1 cellular context compared by ENCODE assay signal in the genomic region with DNA sequence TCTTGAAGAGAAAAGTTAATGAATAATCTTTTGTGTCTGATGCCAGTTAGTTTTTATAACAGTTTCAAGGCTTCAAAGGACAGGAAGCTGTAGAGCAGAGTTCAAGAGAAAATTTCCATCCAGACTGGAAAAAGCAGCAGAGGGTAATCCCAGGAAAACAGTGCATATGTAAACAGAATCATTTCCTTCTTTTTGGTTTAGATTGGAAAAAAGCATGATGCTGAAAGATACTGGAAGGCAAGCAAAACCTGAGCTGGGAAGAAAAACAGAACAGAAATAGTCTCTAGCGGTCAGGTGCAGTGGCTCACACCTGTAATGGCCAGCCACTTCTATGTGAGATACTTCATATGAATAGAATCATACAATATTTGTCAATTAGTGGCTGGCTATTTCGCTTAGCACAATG.
A peak's percentile ranks its signal among the peaks of the same experiment; 100 is the strongest.
TF ChIP-seq lines count a peak whose summit lies in the region.

No MANE protein-coding gene starts in this region.

TF ChIP-seq in HepG2, 621 proteins besides CTCF, POLR2A, EP300 and RAD21 (continued from another document and continues in another):
- TF ChIP-seq GATAD1 (CRISPR knock-in tag; IDR thresholded peaks at IDR 0.05) (peak; percentile 36; the same call in 1 of the 2 replicates), ZFP1 (CRISPR knock-in tag; IDR thresholded peaks at IDR 0.05) (0 out of 2 replicates have a peak, but pooled peaks have one; percentile 33), SNAPC2 (CRISPR knock-in tag; IDR thresholded peaks at IDR 0.05) (0 out of 2 replicates have a peak, but pooled peaks have one; percentile 40), SALL1 (CRISPR knock-in tag; IDR thresholded peaks at IDR 0.05) (peak; percentile 23; the same call in 1 of the 2 replicates), ATF1 (CRISPR knock-in tag; IDR thresholded peaks at IDR 0.05) (peak; percentile 67; the same call in 1 of the 2 replicates), MAZ (IDR thresholded peaks at IDR 0.05; ENCODE audit: borderline replicate concordance, low read depth, low read length) (no peak), MAZ (CRISPR knock-in tag; IDR thresholded peaks at IDR 0.05; ENCODE audit: low read depth) (no peak), FOXA3 (CRISPR knock-in tag; IDR thresholded peaks at IDR 0.05) (peak; percentile 96), PITX1 (CRISPR knock-in tag; IDR thresholded peaks at IDR 0.05) (peak; percentile 97), TOE1 (CRISPR knock-in tag; IDR thresholded peaks at IDR 0.05) (0 out of 2 replicates have a peak, but pooled peaks have one; percentile 34), SKI (IDR thresholded peaks at IDR 0.05; ENCODE audit: partially characterized antibody) (peak; percentile 72), ZNF605 (CRISPR knock-in tag; IDR thresholded peaks at IDR 0.05) (no peak), MIXL1 (CRISPR knock-in tag; IDR thresholded peaks at IDR 0.05) (peak; percentile 86), PPARG (CRISPR knock-in tag; conservative IDR thresholded peaks at IDR 0.05) (peak; percentile 98), MEF2D (CRISPR knock-in tag; IDR thresholded peaks at IDR 0.05) (peak; percentile 86; the same call in 1 of the 2 replicates), SIN3A (IDR thresholded peaks at IDR 0.05; ENCODE audit: borderline replicate concordance, low read depth, low read length) (no peak), SIX1 (CRISPR knock-in tag; IDR thresholded peaks at IDR 0.05; ENCODE audit: borderline replicate concordance) (peak; percentile 71; the same call in 1 of the 2 replicates), SOX6 (IDR thresholded peaks at IDR 0.05) (no peak), SOX6 (CRISPR knock-in tag; IDR thresholded peaks at IDR 0.05) (peak; percentile 91), ZKSCAN8 (CRISPR knock-in tag; IDR thresholded peaks at IDR 0.05; ENCODE audit: borderline replicate concordance) (peak; percentile 79; the same call in 1 of the 2 replicates), SOX13 (IDR thresholded peaks at IDR 0.05) (no peak), SOX13 (CRISPR knock-in tag; conservative IDR thresholded peaks at IDR 0.05 in 1 of 2, IDR thresholded peaks at IDR 0.05 in 1 of 2) (peak in 1 of 2 experiments; percentile 87; a peak in 2 of 4 replicates), THAP11 (CRISPR knock-in tag; IDR thresholded peaks at IDR 0.05) (peak; percentile 77), YEATS2 (CRISPR knock-in tag; IDR thresholded peaks at IDR 0.05; ENCODE audit: borderline replicate concordance) (peak; percentile 34; the same call in 1 of the 2 replicates), ZNF670 (CRISPR knock-in tag; IDR thresholded peaks at IDR 0.05; ENCODE audit: borderline replicate concordance) (peak; percentile 42; the same call in 1 of the 2 replicates), KDM3A (CRISPR knock-in tag; IDR thresholded peaks at IDR 0.05; ENCODE audit: low read depth) (peak; percentile 59; the same call in 1 of the 2 replicates), FOXA1 (IDR thresholded peaks at IDR 0.05) (peak; percentile 47; the same call in 1 of the 2 replicates), FOXA1 (CRISPR knock-in tag; IDR thresholded peaks at IDR 0.05) (peak; percentile 90), BCL6 (CRISPR knock-in tag; IDR thresholded peaks at IDR 0.05) (peak; percentile 93), ZSCAN9 (CRISPR knock-in tag; IDR thresholded peaks at IDR 0.05; ENCODE audit: borderline replicate concordance) (0 out of 2 replicates have a peak, but pooled peaks have one; percentile 82), ELF3 (CRISPR knock-in tag; IDR thresholded peaks at IDR 0.05) (peak; percentile 99), ETV5 (CRISPR knock-in tag; IDR thresholded peaks at IDR 0.05; ENCODE audit: borderline replicate concordance) (peak; percentile 97), MXD4 (CRISPR knock-in tag; IDR thresholded peaks at IDR 0.05) (no peak), ZNF335 (CRISPR knock-in tag; IDR thresholded peaks at IDR 0.05) (no peak), KDM6A (CRISPR knock-in tag; IDR thresholded peaks at IDR 0.05; ENCODE audit: low read depth) (peak; percentile 92), ERF (CRISPR knock-in tag; IDR thresholded peaks at IDR 0.05) (peak; percentile 92)
- TF ChIP-seq, protein P1, sequence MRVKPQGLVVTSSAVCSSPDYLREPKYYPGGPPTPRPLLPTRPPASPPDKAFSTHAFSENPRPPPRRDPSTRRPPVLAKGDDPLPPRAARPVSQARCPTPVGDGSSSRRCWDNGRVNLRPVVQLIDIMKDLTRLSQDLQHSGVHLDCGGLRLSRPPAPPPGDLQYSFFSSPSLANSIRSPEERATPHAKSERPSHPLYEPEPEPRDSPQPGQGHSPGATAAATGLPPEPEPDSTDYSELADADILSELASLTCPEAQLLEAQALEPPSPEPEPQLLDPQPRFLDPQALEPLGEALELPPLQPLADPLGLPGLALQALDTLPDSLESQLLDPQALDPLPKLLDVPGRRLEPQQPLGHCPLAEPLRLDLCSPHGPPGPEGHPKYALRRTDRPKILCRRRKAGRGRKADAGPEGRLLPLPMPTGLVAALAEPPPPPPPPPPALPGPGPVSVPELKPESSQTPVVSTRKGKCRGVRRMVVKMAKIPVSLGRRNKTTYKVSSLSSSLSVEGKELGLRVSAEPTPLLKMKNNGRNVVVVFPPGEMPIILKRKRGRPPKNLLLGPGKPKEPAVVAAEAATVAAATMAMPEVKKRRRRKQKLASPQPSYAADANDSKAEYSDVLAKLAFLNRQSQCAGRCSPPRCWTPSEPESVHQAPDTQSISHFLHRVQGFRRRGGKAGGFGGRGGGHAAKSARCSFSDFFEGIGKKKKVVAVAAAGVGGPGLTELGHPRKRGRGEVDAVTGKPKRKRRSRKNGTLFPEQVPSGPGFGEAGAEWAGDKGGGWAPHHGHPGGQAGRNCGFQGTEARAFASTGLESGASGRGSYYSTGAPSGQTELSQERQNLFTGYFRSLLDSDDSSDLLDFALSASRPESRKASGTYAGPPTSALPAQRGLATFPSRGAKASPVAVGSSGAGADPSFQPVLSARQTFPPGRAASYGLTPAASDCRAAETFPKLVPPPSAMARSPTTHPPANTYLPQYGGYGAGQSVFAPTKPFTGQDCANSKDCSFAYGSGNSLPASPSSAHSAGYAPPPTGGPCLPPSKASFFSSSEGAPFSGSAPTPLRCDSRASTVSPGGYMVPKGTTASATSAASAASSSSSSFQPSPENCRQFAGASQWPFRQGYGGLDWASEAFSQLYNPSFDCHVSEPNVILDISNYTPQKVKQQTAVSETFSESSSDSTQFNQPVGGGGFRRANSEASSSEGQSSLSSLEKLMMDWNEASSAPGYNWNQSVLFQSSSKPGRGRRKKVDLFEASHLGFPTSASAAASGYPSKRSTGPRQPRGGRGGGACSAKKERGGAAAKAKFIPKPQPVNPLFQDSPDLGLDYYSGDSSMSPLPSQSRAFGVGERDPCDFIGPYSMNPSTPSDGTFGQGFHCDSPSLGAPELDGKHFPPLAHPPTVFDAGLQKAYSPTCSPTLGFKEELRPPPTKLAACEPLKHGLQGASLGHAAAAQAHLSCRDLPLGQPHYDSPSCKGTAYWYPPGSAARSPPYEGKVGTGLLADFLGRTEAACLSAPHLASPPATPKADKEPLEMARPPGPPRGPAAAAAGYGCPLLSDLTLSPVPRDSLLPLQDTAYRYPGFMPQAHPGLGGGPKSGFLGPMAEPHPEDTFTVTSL (CRISPR knock-in tag; IDR thresholded peaks at IDR 0.05; ENCODE audit: borderline replicate concordance) = peak; percentile 97; the same call in 1 of the 2 replicates
- TF ChIP-seq, protein P2, sequence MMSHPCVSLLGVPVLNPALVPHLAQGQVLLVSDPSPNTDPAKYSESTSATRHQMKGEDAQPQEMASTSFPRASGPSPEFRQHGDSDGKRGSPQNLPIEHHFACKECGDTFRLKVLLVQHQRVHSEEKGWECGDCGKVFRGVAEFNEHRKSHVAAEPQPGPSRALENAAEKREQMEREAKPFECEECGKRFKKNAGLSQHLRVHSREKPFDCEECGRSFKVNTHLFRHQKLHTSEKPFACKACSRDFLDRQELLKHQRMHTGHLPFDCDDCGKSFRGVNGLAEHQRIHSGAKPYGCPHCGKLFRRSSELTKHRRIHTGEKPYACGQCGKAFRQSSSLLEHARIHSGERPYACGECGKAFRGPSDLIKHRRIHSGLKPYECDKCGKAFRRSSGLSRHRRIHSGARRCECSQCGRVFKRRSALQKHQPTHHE (CRISPR knock-in tag; IDR thresholded peaks at IDR 0.05; ENCODE audit: borderline replicate concordance) = peak; percentile 30; the same call in 1 of the 2 replicates
- TF ChIP-seq, protein P3, sequence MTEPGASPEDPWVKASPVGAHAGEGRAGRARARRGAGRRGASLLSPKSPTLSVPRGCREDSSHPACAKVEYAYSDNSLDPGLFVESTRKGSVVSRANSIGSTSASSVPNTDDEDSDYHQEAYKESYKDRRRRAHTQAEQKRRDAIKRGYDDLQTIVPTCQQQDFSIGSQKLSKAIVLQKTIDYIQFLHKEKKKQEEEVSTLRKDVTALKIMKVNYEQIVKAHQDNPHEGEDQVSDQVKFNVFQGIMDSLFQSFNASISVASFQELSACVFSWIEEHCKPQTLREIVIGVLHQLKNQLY (CRISPR knock-in tag; IDR thresholded peaks at IDR 0.05) = peak; percentile 81
- TF ChIP-seq, protein P4, sequence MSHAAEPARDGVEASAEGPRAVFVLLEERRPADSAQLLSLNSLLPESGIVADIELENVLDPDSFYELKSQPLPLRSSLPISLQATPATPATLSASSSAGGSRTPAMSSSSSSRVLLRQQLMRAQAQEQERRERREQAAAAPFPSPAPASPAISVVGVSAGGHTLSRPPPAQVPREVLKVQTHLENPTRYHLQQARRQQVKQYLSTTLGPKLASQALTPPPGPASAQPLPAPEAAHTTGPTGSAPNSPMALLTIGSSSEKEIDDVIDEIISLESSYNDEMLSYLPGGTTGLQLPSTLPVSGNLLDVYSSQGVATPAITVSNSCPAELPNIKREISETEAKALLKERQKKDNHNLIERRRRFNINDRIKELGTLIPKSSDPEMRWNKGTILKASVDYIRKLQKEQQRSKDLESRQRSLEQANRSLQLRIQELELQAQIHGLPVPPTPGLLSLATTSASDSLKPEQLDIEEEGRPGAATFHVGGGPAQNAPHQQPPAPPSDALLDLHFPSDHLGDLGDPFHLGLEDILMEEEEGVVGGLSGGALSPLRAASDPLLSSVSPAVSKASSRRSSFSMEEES (CRISPR knock-in tag; IDR thresholded peaks at IDR 0.05) = peak; percentile 76; the same call in 1 of the 2 replicates
- TF ChIP-seq, protein P5, sequence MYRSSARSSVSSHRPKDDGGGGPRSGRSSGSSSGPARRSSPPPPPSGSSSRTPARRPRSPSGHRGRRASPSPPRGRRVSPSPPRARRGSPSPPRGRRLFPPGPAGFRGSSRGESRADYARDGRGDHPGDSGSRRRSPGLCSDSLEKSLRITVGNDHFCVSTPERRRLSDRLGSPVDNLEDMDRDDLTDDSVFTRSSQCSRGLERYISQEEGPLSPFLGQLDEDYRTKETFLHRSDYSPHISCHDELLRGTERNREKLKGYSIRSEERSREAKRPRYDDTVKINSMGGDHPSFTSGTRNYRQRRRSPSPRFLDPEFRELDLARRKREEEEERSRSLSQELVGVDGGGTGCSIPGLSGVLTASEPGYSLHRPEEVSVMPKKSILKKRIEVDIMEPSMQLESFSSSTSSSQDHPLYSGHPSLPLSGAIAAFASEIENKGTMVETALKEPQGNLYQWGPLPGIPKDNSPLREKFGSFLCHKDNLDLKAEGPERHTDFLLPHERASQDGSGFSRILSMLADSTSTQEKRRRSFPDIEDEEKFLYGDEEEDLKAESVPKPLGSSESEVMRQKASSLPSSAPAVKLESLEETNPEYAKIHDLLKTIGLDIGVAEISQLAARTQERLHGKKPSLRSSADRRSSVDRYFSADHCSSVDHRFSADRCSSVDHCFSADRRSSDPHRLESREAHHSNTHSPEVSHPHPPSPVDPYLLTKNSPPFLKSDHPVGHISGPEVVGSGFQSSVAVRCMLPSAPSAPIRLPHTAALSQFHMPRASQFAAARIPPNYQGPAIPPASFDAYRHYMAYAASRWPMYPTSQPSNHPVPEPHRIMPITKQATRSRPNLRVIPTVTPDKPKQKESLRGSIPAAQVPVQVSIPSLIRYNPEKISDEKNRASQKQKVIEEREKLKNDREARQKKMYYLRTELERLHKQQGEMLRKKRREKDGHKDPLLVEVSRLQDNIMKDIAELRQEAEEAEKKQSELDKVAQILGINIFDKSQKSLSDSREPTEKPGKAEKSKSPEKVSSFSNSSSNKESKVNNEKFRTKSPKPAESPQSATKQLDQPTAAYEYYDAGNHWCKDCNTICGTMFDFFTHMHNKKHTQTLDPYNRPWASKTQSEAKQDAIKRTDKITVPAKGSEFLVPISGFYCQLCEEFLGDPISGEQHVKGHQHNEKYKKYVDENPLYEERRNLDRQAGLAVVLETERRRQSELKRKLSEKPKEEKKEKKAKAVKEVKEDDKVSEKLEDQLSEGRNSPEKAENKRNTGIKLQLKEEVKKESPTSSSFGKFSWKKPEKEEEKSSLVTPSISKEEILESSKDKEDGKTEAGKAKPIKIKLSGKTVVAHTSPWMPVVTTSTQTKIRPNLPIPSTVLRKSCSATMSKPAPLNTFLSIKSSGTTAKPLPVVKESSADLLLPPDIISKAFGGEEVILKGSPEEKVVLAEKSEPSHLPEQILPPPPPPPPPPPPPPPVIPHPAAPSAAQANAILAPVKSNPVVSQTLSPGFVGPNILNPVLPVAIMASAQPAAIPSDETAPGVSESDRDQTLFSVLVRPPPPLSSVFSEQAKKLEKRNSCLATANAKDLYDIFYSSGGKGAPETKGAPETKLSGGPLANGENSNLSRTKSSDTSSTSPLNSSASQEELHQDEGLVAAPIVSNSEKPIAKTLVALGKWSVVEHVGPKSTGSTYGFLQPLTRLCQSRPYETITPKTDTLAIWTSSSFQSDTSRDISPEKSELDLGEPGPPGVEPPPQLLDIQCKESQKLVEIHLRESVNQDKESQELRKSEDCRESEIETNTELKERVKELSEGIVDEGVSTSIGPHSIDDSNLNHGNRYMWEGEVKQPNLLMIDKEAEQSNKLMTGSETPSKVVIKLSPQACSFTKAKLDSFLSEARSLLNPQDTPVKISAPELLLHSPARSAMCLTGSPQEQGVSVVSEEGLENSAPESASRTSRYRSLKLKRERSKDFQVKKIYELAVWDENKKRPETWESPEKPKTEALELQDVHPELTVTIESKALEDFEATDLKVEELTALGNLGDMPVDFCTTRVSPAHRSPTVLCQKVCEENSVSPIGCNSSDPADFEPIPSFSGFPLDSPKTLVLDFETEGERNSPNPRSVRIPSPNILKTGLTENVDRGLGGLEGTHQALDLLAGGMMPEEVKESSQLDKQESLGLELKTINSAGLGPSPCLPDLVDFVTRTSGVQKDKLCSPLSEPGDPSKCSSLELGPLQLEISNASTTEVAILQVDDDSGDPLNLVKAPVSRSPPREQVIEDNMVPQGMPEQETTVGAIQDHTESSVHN (CRISPR knock-in tag; IDR thresholded peaks at IDR 0.05) = no peak
- TF ChIP-seq, protein P6, sequence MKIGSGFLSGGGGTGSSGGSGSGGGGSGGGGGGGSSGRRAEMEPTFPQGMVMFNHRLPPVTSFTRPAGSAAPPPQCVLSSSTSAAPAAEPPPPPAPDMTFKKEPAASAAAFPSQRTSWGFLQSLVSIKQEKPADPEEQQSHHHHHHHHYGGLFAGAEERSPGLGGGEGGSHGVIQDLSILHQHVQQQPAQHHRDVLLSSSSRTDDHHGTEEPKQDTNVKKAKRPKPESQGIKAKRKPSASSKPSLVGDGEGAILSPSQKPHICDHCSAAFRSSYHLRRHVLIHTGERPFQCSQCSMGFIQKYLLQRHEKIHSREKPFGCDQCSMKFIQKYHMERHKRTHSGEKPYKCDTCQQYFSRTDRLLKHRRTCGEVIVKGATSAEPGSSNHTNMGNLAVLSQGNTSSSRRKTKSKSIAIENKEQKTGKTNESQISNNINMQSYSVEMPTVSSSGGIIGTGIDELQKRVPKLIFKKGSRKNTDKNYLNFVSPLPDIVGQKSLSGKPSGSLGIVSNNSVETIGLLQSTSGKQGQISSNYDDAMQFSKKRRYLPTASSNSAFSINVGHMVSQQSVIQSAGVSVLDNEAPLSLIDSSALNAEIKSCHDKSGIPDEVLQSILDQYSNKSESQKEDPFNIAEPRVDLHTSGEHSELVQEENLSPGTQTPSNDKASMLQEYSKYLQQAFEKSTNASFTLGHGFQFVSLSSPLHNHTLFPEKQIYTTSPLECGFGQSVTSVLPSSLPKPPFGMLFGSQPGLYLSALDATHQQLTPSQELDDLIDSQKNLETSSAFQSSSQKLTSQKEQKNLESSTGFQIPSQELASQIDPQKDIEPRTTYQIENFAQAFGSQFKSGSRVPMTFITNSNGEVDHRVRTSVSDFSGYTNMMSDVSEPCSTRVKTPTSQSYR (CRISPR knock-in tag; IDR thresholded peaks at IDR 0.05; ENCODE audit: borderline replicate concordance) = peak; percentile 19; the same call in 1 of the 2 replicates
